Comparison of ENCODE assay signal across 18 cellular contexts in genomic region chr3:195009607-195010006, GRCh38.
"Had no signal": no experiment of that assay in that cellular context is flagged by ENCODE, and none has a peak within 500 bp of the region (broad histone marks: within the 10 kb centered on the region; RNA-seq: fewer than 3 reads in every experiment).

No MANE protein-coding gene starts in this region.

- H3K4me3 ChIP-seq: gastrocnemius medialis, heart right ventricle, lung, prostate gland, smooth muscle cell, testis, upper lobe of left lung had no signal

- H3K36me3 Mint-ChIP-seq: activated CD4-positive, alpha-beta memory T cell treated with anti-CD3 and anti-CD28 coated beads for 36 hours; activated CD8-positive, alpha-beta memory T cell treated with anti-CD3 and anti-CD28 coated beads, Interleukin-2, amount 10 ng/mL, durations not matched to agents 7 days and 5 days; activated naive CD4-positive, alpha-beta T cell treated with anti-CD3 and anti-CD28 coated beads, Interleukin-2, amount 50 U/mL, for 24 hours; mesothelial cell of epicardium had no signal

- H3K4me3 Mint-ChIP-seq: activated CD4-positive, alpha-beta memory T cell treated with anti-CD3 and anti-CD28 coated beads for 36 hours; activated CD8-positive, alpha-beta memory T cell treated with anti-CD3 and anti-CD28 coated beads, Interleukin-2, amount 10 ng/mL, durations not matched to agents 7 days and 5 days; activated naive CD4-positive, alpha-beta T cell treated with anti-CD3 and anti-CD28 coated beads, Interleukin-2, amount 50 U/mL, for 24 hours; mesothelial cell of epicardium; stimulated activated naive CD8-positive, alpha-beta T cell treated with anti-CD3 and anti-CD28 coated beads, Interleukin-15, amount 100 ng/mL, for 72 hours had no signal

- H3K9me3 Mint-ChIP-seq: activated CD4-positive, alpha-beta memory T cell treated with anti-CD3 and anti-CD28 coated beads for 36 hours; activated naive CD4-positive, alpha-beta T cell treated with anti-CD3 and anti-CD28 coated beads, Interleukin-2, amount 50 U/mL, for 24 hours; stimulated activated naive CD8-positive, alpha-beta T cell treated with anti-CD3 and anti-CD28 coated beads, Interleukin-15, amount 100 ng/mL, for 72 hours had no signal

- H3K36me3 ChIP-seq: gastrocnemius medialis, heart right ventricle, prostate gland, upper lobe of left lung had no signal

- DNase-seq: activated CD4-positive, alpha-beta memory T cell treated with anti-CD3 and anti-CD28 coated beads for 36 hours; activated CD4-positive, CD25-positive, alpha-beta regulatory T cell treated with anti-CD3 and anti-CD28 coated beads, Interleukin-2, amount 50 U/mL, for 72 hours; activated CD8-positive, alpha-beta memory T cell treated with anti-CD3 and anti-CD28 coated beads, Interleukin-2, amount 10 ng/mL, durations not matched to agents 7 days and 5 days; activated T-cell treated with anti-CD3 and anti-CD28 coated beads, Interleukin-2, amount 50 U/mL, for 1 hour; caudate nucleus; erythroblast; gastrocnemius medialis; heart right ventricle; left cardiac atrium; right cardiac atrium; testis; upper lobe of left lung had no signal

- H3K4me2 ChIP-seq: smooth muscle cell had no signal

- H3K4me1 Mint-ChIP-seq: activated CD8-positive, alpha-beta memory T cell treated with anti-CD3 and anti-CD28 coated beads, Interleukin-2, amount 10 ng/mL, durations not matched to agents 7 days and 5 days had no signal

- H3K27me3 Mint-ChIP-seq: activated naive CD4-positive, alpha-beta T cell treated with anti-CD3 and anti-CD28 coated beads, Interleukin-2, amount 50 U/mL, for 24 hours; stimulated activated naive CD8-positive, alpha-beta T cell treated with anti-CD3 and anti-CD28 coated beads, Interleukin-15, amount 100 ng/mL, for 72 hours had no signal

- ATAC-seq: activated CD8-positive, alpha-beta memory T cell treated with anti-CD3 and anti-CD28 coated beads, Interleukin-2, amount 10 ng/mL, durations not matched to agents 7 days and 5 days; gastrocnemius medialis; heart right ventricle; left cardiac atrium; right cardiac atrium; stimulated activated naive CD8-positive, alpha-beta T cell treated with anti-CD3 and anti-CD28 coated beads, Interleukin-15, amount 100 ng/mL, for 72 hours had no signal

- H3K4me1 ChIP-seq: gastrocnemius medialis, prostate gland, testis had no signal

- H3K27ac ChIP-seq: gastrocnemius medialis, heart right ventricle, prostate gland, testis, upper lobe of left lung had no signal

- H3K27me3 ChIP-seq: gastrocnemius medialis, heart right ventricle, testis, upper lobe of left lung had no signal

- H3K27ac Mint-ChIP-seq: activated CD4-positive, alpha-beta memory T cell treated with anti-CD3 and anti-CD28 coated beads for 36 hours; activated CD8-positive, alpha-beta memory T cell treated with anti-CD3 and anti-CD28 coated beads, Interleukin-2, amount 10 ng/mL, durations not matched to agents 7 days and 5 days; activated naive CD4-positive, alpha-beta T cell treated with anti-CD3 and anti-CD28 coated beads, Interleukin-2, amount 50 U/mL, for 24 hours; mesothelial cell of epicardium had no signal

- H3K9me3 ChIP-seq: gastrocnemius medialis, heart right ventricle, prostate gland, testis, upper lobe of left lung had no signal
